22 cellular contexts compared by ENCODE assay signal in genomic region chr1:166865931-166866330, GRCh38.
"Had no signal": no experiment of that assay in that cellular context is flagged by ENCODE, and none has a peak within 500 bp of the region (broad histone marks: within the 10 kb centered on the region; RNA-seq: fewer than 3 reads in every experiment).

No MANE protein-coding gene starts in this region.

- DNase-seq: activated CD4-positive, alpha-beta memory T cell treated with anti-CD3 and anti-CD28 coated beads, Interleukin-2, amount 10 ng/mL, durations not matched to agents 7 days and 5 days; activated CD4-positive, alpha-beta T cell treated with anti-CD3 and anti-CD28 coated beads for 36 hours; activated CD8-positive, alpha-beta memory T cell treated with anti-CD3 and anti-CD28 coated beads, Interleukin-2, amount 10 ng/mL, durations not matched to agents 7 days and 5 days; activated naive CD4-positive, alpha-beta T cell treated with Interleukin-2 at 50 U/mL for 16 hours; activated naive CD8-positive, alpha-beta T cell treated with anti-CD3 and anti-CD28 coated beads, Interleukin-2, amount 10 ng/mL, durations not matched to agents 7 days and 5 days; activated T-cell treated with anti-CD3 and anti-CD28 coated beads, Interleukin-2, amount 50 U/mL, for 1 hour; cerebellar nuclear complex; effector CD4-positive, alpha-beta T cell; foreskin melanocyte; glutamatergic neuron; hypothalamus; nephron progenitor cell; stimulated activated CD4-positive, alpha-beta T cell treated with anti-CD3 and anti-CD28 coated beads, Interleukin-4, amount 100 ng/mL, for 1 hour; stomach; SW 1271; upper lobe of left lung had no signal

- H3K4me2 ChIP-seq: smooth muscle cell had no signal

- FAIRE-seq: keratinocyte had no signal

- H3K4me1 ChIP-seq: ascending aorta, breast epithelium, prostate gland had no signal

- H3K9me3 ChIP-seq: ascending aorta, breast epithelium, prostate gland, right atrium auricular region, stomach, upper lobe of left lung had no signal

- H3K27me3 ChIP-seq: ascending aorta, breast epithelium, right atrium auricular region, stomach, upper lobe of left lung had no signal

- H3K36me3 ChIP-seq: breast epithelium, prostate gland had no signal

- H3K4me3 ChIP-seq: ascending aorta, breast epithelium, prostate gland, right atrium auricular region, smooth muscle cell, stomach, upper lobe of left lung had no signal

- H3K27ac ChIP-seq: ascending aorta, breast epithelium, prostate gland, right atrium auricular region, stomach had no signal
